ENCODE assay signal across 8 cellular contexts in the genomic region with DNA sequence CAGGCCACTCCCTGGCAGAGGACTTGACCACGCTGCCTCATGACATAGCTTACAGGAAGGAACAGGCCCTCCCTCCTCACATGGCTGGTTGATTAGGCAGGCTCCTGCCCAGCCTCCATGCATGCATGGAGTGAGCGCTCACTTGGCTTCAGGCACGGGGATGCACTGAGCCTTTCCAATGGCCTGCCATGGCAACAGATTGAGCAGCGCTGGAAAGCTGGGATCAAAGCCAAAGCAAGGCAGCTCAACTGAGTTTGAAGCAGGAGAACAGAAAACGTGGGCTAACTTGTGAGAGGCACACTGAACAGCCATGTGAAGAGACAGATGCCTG.
A peak's percentile ranks its signal among the peaks of the same experiment; 100 is the strongest.
DNase-seq lines count a peak whose midpoint lies in the region; ATAC-seq and TF ChIP-seq lines count a peak whose summit lies in the region.

No MANE protein-coding gene starts in this region.

- peaks cover 25% of the 10 kb centered on the region for H3K4me1 ChIP-seq in RWPE2 (ENCODE audit: insufficient read depth, poor library complexity, severe bottlenecking)

- peaks cover 99% of the 10 kb centered on the region for H3K36me3 ChIP-seq in RWPE2 (ENCODE audit: low read depth)

- no peak overlapping the region for H3K4me3 ChIP-seq in RWPE2 (ENCODE audit: severe bottlenecking)

- ATAC-seq in RWPE2 (ENCODE audit: low read depth) (peak; percentile 85), GM18517 (IDR thresholded peaks at IDR 0.05; ENCODE audit: unreplicated experiment) (no peak), HG02678 (IDR thresholded peaks at IDR 0.05; ENCODE audit: unreplicated experiment) (no peak)

- no peak for TF ChIP-seq CTCF in RWPE2 (IDR thresholded peaks at IDR 0.05; ENCODE audit: poor library complexity, severe bottlenecking)

- no peaks in the 10 kb centered on the region for H3K27me3 ChIP-seq in RWPE2 (ENCODE audit: insufficient read depth, poor library complexity, severe bottlenecking)

- peak overlapping the region; percentile 91 for H3K27ac ChIP-seq in RWPE2 (ENCODE audit: poor library complexity, severe bottlenecking)

- DNase-seq in DMS79 treated with DMSO at 0.1 percent for 48 hours (lab: John Stamatoyannopoulos, UW), result peak; percentile 50
- DNase-seq in RWPE2 (ENCODE audit: low spot score), result peak; percentile 99
- DNase-seq in fibroblast of the conjunctiva (ENCODE audit: low read depth), result peak; percentile 67
- peak; percentile 70 to 98 (median 88) for DNase-seq in posterior cingulate gyrus
- no peak for DNase-seq in UCSD-AML1 (lab: John Stamatoyannopoulos, UW; ENCODE audit: unreplicated experiment)
- DNase-seq in activated CD4-positive, alpha-beta T cell treated with anti-CD3 and anti-CD28 coated beads, Interleukin-2, amount 50 U/mL, for 1 hour, result no peak

- H3K9me3 ChIP-seq in RWPE2 (ENCODE audit: severe bottlenecking), result no peaks in the 10 kb centered on the region

- intact Hi-C loops in posterior cingulate gyrus (cut with DNase I), result loop anchor here (10.0 kb wide), 1 partner anchor 71 kb away; a partner anchor contains a TSS

Comparison
In these comparisons a context has a peak if more than half of its experiments do, and no peak if none do; other contexts are left out.
1. DNase-seq: peak in DMS79 treated with DMSO at 0.1 percent for 48 hours (single experiment), RWPE2 (single experiment), fibroblast of the conjunctiva (single experiment) and posterior cingulate gyrus (10 of 10); none in UCSD-AML1 (single experiment) and activated CD4-positive, alpha-beta T cell treated with anti-CD3 and anti-CD28 coated beads, Interleukin-2, amount 50 U/mL, for 1 hour (single experiment).